Comparison of ENCODE assay signal across 8 cellular contexts in genomic region chr12:6827437-6827894, GRCh38. TPM values are rescaled to one million over a fixed set of nuclear protein-coding genes. Genes with fewer than 3 reads are reported as not detected.
DNase-seq lines count a peak whose midpoint lies in the region; ATAC-seq lines count a peak whose summit lies in the region.

No MANE protein-coding gene starts in this region.

- peak overlapping the region; percentile 59; the same call in 1 of the 2 replicates for H3K9ac ChIP-seq in iPS-20b (ENCODE audit: low read depth, low read length)
- peak overlapping the region; percentile 43 for H3K9ac ChIP-seq in skeletal muscle satellite cell (ENCODE audit: low read depth, low read length)

- peak overlapping the region; percentile 56 for H3K4me2 ChIP-seq in skeletal muscle satellite cell (ENCODE audit: low read length)

- no peaks in the 10 kb centered on the region for H3K9me3 ChIP-seq in iPS-20b (ENCODE audit: insufficient read depth, low read depth, low read length)
- H3K9me3 ChIP-seq in skeletal muscle satellite cell (replicated peaks; ENCODE audit: low read length) = no peaks in the 10 kb centered on the region

- H3K4me1 ChIP-seq in iPS-20b (ENCODE audit: insufficient read depth, low read length) = peaks cover 16% of the 10 kb centered on the region; the same call in 1 of the 2 replicates
- H3K4me1 ChIP-seq in skeletal muscle satellite cell (ENCODE audit: control insufficient read depth, insufficient read depth, low read length) = peaks cover 25% of the 10 kb centered on the region

- peak overlapping the region; percentile 57; the same call in 1 of the 2 replicates for H3K4me3 ChIP-seq in iPS-20b (ENCODE audit: low read length)
- H3K4me3 ChIP-seq in skeletal muscle satellite cell (ENCODE audit: low read length) = no peak overlapping the region

- H3K36me3 ChIP-seq in iPS-20b (ENCODE audit: insufficient read depth, low read depth, low read length) = peaks cover 26% of the 10 kb centered on the region
- H3K36me3 ChIP-seq in skeletal muscle satellite cell (ENCODE audit: insufficient read depth, low read length) = peaks cover 23% of the 10 kb centered on the region

- H3K27me3 ChIP-seq in iPS-20b (ENCODE audit: insufficient read depth, low read length) (peaks cover 33% of the 10 kb centered on the region), skeletal muscle satellite cell (ENCODE audit: control insufficient read depth, insufficient read depth, low read length) (peaks cover 14% of the 10 kb centered on the region)

- no peak for ATAC-seq in HG03095 (IDR thresholded peaks at IDR 0.05; ENCODE audit: unreplicated experiment)

- DNase-seq in DMS53 (lab: John Stamatoyannopoulos, UW) (peak; percentile 92), NCI-H1105 treated with DMSO at 0.1 percent for 48 hours (lab: John Stamatoyannopoulos, UW) (peak; percentile 86), SW480 (ENCODE audit: low spot score) (peak; percentile 89), brain pericyte (ENCODE audit: low read depth, low spot score) (peak; percentile 26), MV-4-11 (lab: John Stamatoyannopoulos, UW) (no peak)

- H3K27ac ChIP-seq in iPS-20b (ENCODE audit: low read length) = no peak overlapping the region

RNA-seq across cellular contexts. Expression of gene P3H3, which starts 0.7 kb away (rescaled TPM):
- 51.7 and 52.4 TPM in 2 replicates for total RNA-seq in skeletal muscle satellite cell (2012; rRNA removed)

RNA-seq across cellular contexts. Expression of gene GPR162, which starts 5.8 kb away (rescaled TPM):
- 1.1 and 1.3 TPM in 2 replicates for total RNA-seq in skeletal muscle satellite cell (2012; rRNA removed)

RNA-seq across cellular contexts. Expression of gene GNB3, which starts 13.3 kb away (rescaled TPM):
- 2.0 TPM in 2 replicates for total RNA-seq in skeletal muscle satellite cell (2012; rRNA removed)

RNA-seq across cellular contexts. Expression of gene CDCA3, which starts 23.6 kb away (rescaled TPM):
- total RNA-seq in skeletal muscle satellite cell (2012; rRNA removed) = 11.2 and 25.3 TPM in 2 replicates

RNA-seq across cellular contexts. Expression of gene USP5, which starts 24.5 kb away (rescaled TPM):
- total RNA-seq in skeletal muscle satellite cell (2012; rRNA removed) = 90.0 and 107 TPM in 2 replicates
